8 cellular contexts compared by ENCODE assay signal in genomic region chr19:3506384-3507340, GRCh38. TPM values are rescaled to one million over a fixed set of nuclear protein-coding genes. Genes with fewer than 3 reads are reported as not detected.
DNase-seq lines count a peak whose midpoint lies in the region; ATAC-seq and TF ChIP-seq lines count a peak whose summit lies in the region.

No MANE protein-coding gene starts in this region.

- CTCF ChIA-PET in activated CD8-positive, alpha-beta T cell treated with anti-CD3 and anti-CD28 coated beads, Interleukin-2, amount 10 ng/mL, durations not matched to agents 7 days and 5 days (lab: Charles Lee), result interaction anchor here (10.1 kb wide), 1 partner anchor 21 kb away, joined by 62 read pairs; the partner anchor contains the start of gene SMIM44

- POLR2A ChIA-PET in activated CD8-positive, alpha-beta T cell treated with anti-CD3 and anti-CD28 coated beads, Interleukin-2, amount 10 ng/mL, durations not matched to agents 7 days and 5 days (lab: Charles Lee), result interaction anchor here (0.9 to 1.5 kb wide), 2 partner anchors 27 to 71 kb away, joined by 4 to 5 read pairs; no protein-coding TSS in a partner anchor

- peaks cover 53% of the 10 kb centered on the region for H3K79me2 ChIP-seq in fibroblast of lung (ENCODE audit: control insufficient read depth, insufficient read depth, low read length)

- H3K27me3 ChIP-seq in fibroblast of lung (ENCODE audit: control insufficient read depth, insufficient read depth, low read length), result no peaks in the 10 kb centered on the region

- H3K9me3 Mint-ChIP-seq in activated CD8-positive, alpha-beta T cell treated with anti-CD3 and anti-CD28 coated beads, Interleukin-2, amount 10 ng/mL, durations not matched to agents 7 days and 5 days (ENCODE audit: insufficient read depth), result no peaks in the 10 kb centered on the region
- H3K9me3 Mint-ChIP-seq in neural crest cell, result no peaks in the 10 kb centered on the region

- peak overlapping the region; percentile 95 for H3K4me3 Mint-ChIP-seq in activated CD8-positive, alpha-beta T cell treated with anti-CD3 and anti-CD28 coated beads, Interleukin-2, amount 10 ng/mL, durations not matched to agents 7 days and 5 days
- peak overlapping the region; percentile 91 for H3K4me3 Mint-ChIP-seq in neural crest cell

- H3K4me3 ChIP-seq in fibroblast of lung (replicated peaks in 1 of 4; ENCODE audit: control extremely low read depth in 1 of 4, insufficient read depth in 1 of 4, low read depth in 3 of 4, low read length in 4 of 4), result peak overlapping the region; percentile 74 to 93 (median 83)

- peak overlapping the region; percentile 86 for H3K27ac ChIP-seq in fibroblast of lung (ENCODE audit: insufficient read depth, low read length)

- H3K27me3 Mint-ChIP-seq in activated CD8-positive, alpha-beta T cell treated with anti-CD3 and anti-CD28 coated beads, Interleukin-2, amount 10 ng/mL, durations not matched to agents 7 days and 5 days (ENCODE audit: low read depth), result no peaks in the 10 kb centered on the region
- no peaks in the 10 kb centered on the region for H3K27me3 Mint-ChIP-seq in neural crest cell (ENCODE audit: low read depth)

- TF ChIP-seq CTCF in fibroblast of lung (conservative IDR thresholded peaks at IDR 0.05 in 1 of 2, IDR thresholded peaks at IDR 0.05 in 1 of 2; ENCODE audit: low read depth in 1 of 2, low read length in 2 of 2), result no peak
- no peak for TF ChIP-seq CTCF in neural crest cell (conservative IDR thresholded peaks at IDR 0.05)

- DNase-seq in NCI-H1417 (lab: John Stamatoyannopoulos, UW) (peak in 2 of 3 experiments; percentile 28 to 48), NCI-H1417 treated with DMSO at 0.1 percent for 48 hours (lab: John Stamatoyannopoulos, UW) (no peak), fibroblast of lung (ENCODE audit: low read depth in 2 of 2) (no peak), neural crest cell (ENCODE audit: low read depth, low spot score) (no peak), OCI-M2 (lab: John Stamatoyannopoulos, UW; ENCODE audit: unreplicated experiment) (no peak), NCI-H146 (lab: John Stamatoyannopoulos, UW) (no peak)
- peak; percentile 46 for DNase-seq in activated CD8-positive, alpha-beta T cell treated with anti-CD3 and anti-CD28 coated beads, Interleukin-2, amount 10 ng/mL, durations not matched to agents 7 days and 5 days

- peak overlapping the region; percentile 89 for H3K9ac ChIP-seq in fibroblast of lung (ENCODE audit: insufficient read depth, low read length)

- no peaks in the 10 kb centered on the region for H3K4me1 ChIP-seq in fibroblast of lung (ENCODE audit: control insufficient read depth, extremely low read depth, insufficient read depth, low read length)

- peak; percentile 16 for ATAC-seq in HG03460 (IDR thresholded peaks at IDR 0.05; ENCODE audit: unreplicated experiment)
- ATAC-seq in activated CD8-positive, alpha-beta T cell treated with anti-CD3 and anti-CD28 coated beads, Interleukin-2, amount 10 ng/mL, durations not matched to agents 7 days and 5 days, result peak; percentile 2

- H3K27ac Mint-ChIP-seq in activated CD8-positive, alpha-beta T cell treated with anti-CD3 and anti-CD28 coated beads, Interleukin-2, amount 10 ng/mL, durations not matched to agents 7 days and 5 days, result peak overlapping the region; percentile 91
- H3K27ac Mint-ChIP-seq in neural crest cell (ENCODE audit: unreplicated experiment), result peak overlapping the region; percentile 50

- H2AFZ ChIP-seq in fibroblast of lung (ENCODE audit: low read length), result peak overlapping the region; percentile 17

- H4K20me1 ChIP-seq in fibroblast of lung (ENCODE audit: control insufficient read depth, extremely low read depth, insufficient read depth, low read length), result no peaks in the 10 kb centered on the region

- H3K9me3 ChIP-seq in fibroblast of lung (ENCODE audit: control insufficient read depth, insufficient read depth, low read depth, low read length), result no peaks in the 10 kb centered on the region

- H3K36me3 Mint-ChIP-seq in activated CD8-positive, alpha-beta T cell treated with anti-CD3 and anti-CD28 coated beads, Interleukin-2, amount 10 ng/mL, durations not matched to agents 7 days and 5 days (ENCODE audit: low read depth), result peaks cover 35% of the 10 kb centered on the region
- H3K36me3 Mint-ChIP-seq in neural crest cell (ENCODE audit: low read depth), result peaks cover 2% of the 10 kb centered on the region

- H3K36me3 ChIP-seq in fibroblast of lung (ENCODE audit: control insufficient read depth, insufficient read depth, low read length), result peaks cover 14% of the 10 kb centered on the region

- H3K4me1 Mint-ChIP-seq in activated CD8-positive, alpha-beta T cell treated with anti-CD3 and anti-CD28 coated beads, Interleukin-2, amount 10 ng/mL, durations not matched to agents 7 days and 5 days (ENCODE audit: low read depth), result peaks cover 45% of the 10 kb centered on the region
- H3K4me1 Mint-ChIP-seq in neural crest cell, result peaks cover 35% of the 10 kb centered on the region

- peak overlapping the region; percentile 92 for H3K4me2 ChIP-seq in fibroblast of lung (ENCODE audit: extremely low read depth, insufficient read depth, low read length)

RNA-seq across cellular contexts. Expression of gene FZR1, which starts 0.6 kb away (rescaled TPM):
- total RNA-seq in activated CD8-positive, alpha-beta T cell treated with anti-CD3 and anti-CD28 coated beads, Interleukin-2, amount 10 ng/mL, durations not matched to agents 7 days and 5 days, result 10 to 100 TPM; 72.7 to 81.6 TPM
- total RNA-seq in fibroblast of lung, result 19.3 and 38.0 TPM in 2 replicates
- 15.0 and 21.3 TPM in 2 replicates for polyA plus RNA-seq in fibroblast of lung
- polyA plus RNA-seq in fibroblast of lung (2012), result 25.1 and 36.2 TPM in 2 replicates
- 48.1 and 60.6 TPM in 2 replicates for polyA minus RNA-seq in fibroblast of lung (ENCODE audit: low replicate concordance)
- total RNA-seq in neural crest cell, result 63.2 and 67.8 TPM in 2 replicates

RNA-seq across cellular contexts. Expression of gene DOHH, which starts 6.2 kb away (rescaled TPM):
- 10 to 100 TPM; 14.6 to 16.1 TPM for total RNA-seq in activated CD8-positive, alpha-beta T cell treated with anti-CD3 and anti-CD28 coated beads, Interleukin-2, amount 10 ng/mL, durations not matched to agents 7 days and 5 days
- 10.1 and 10.3 TPM in 2 replicates for total RNA-seq in fibroblast of lung
- 4.1 and 5.0 TPM in 2 replicates for polyA plus RNA-seq in fibroblast of lung
- 11.2 and 19.1 TPM in 2 replicates for polyA plus RNA-seq in fibroblast of lung (2012)
- polyA minus RNA-seq in fibroblast of lung (ENCODE audit: low replicate concordance), result 2.0 and 2.2 TPM in 2 replicates
- 12.0 and 12.8 TPM in 2 replicates for total RNA-seq in neural crest cell

RNA-seq across cellular contexts. Expression of gene SMIM44, which starts 23.4 kb away (rescaled TPM):
- total RNA-seq in activated CD8-positive, alpha-beta T cell treated with anti-CD3 and anti-CD28 coated beads, Interleukin-2, amount 10 ng/mL, durations not matched to agents 7 days and 5 days, result not detected
- total RNA-seq in fibroblast of lung, result not detected in 2 replicates
- polyA plus RNA-seq in fibroblast of lung, result not detected in 2 replicates
- polyA plus RNA-seq in fibroblast of lung (2012), result not detected in 2 replicates
- polyA minus RNA-seq in fibroblast of lung (ENCODE audit: low replicate concordance), result not detected in 2 replicates
- not detected in 2 replicates for total RNA-seq in neural crest cell

RNA-seq across cellular contexts. Expression of gene SMIM24, which starts 26.3 kb away (rescaled TPM):
- 1 to 10 TPM; 2.5 to 3.5 TPM for total RNA-seq in activated CD8-positive, alpha-beta T cell treated with anti-CD3 and anti-CD28 coated beads, Interleukin-2, amount 10 ng/mL, durations not matched to agents 7 days and 5 days
- total RNA-seq in fibroblast of lung, result not detected in 2 replicates
- polyA plus RNA-seq in fibroblast of lung, result not detected in 2 replicates
- not detected in 2 replicates for polyA plus RNA-seq in fibroblast of lung (2012)
- polyA minus RNA-seq in fibroblast of lung (ENCODE audit: low replicate concordance), result not detected in 2 replicates
- not detected in 2 replicates for total RNA-seq in neural crest cell

RNA-seq across cellular contexts. Expression of gene TEKTIP1, which starts 32.3 kb away (rescaled TPM):
- total RNA-seq in activated CD8-positive, alpha-beta T cell treated with anti-CD3 and anti-CD28 coated beads, Interleukin-2, amount 10 ng/mL, durations not matched to agents 7 days and 5 days, result 1 to 10 TPM; 8.3 to 9.4 TPM
- total RNA-seq in fibroblast of lung, result not detected in 2 replicates
- not detected in 2 replicates for polyA plus RNA-seq in fibroblast of lung
- polyA plus RNA-seq in fibroblast of lung (2012), result 0.20 and 0.51 TPM in 2 replicates
- not detected in 2 replicates for polyA minus RNA-seq in fibroblast of lung (ENCODE audit: low replicate concordance)
- total RNA-seq in neural crest cell, result 1.1 and 2.0 TPM in 2 replicates

Comparison
In these comparisons a context has a peak if more than half of its experiments do, and no peak if none do; other contexts are left out.
1. DNase-seq: peak in NCI-H1417 (2 of 3) and activated CD8-positive, alpha-beta T cell treated with anti-CD3 and anti-CD28 coated beads, Interleukin-2, amount 10 ng/mL, durations not matched to agents 7 days and 5 days (single experiment); none in NCI-H1417 treated with DMSO at 0.1 percent for 48 hours (single experiment), fibroblast of lung (0 of 2), neural crest cell (single experiment), OCI-M2 (single experiment) and NCI-H146 (single experiment).